In the genomic region with DNA sequence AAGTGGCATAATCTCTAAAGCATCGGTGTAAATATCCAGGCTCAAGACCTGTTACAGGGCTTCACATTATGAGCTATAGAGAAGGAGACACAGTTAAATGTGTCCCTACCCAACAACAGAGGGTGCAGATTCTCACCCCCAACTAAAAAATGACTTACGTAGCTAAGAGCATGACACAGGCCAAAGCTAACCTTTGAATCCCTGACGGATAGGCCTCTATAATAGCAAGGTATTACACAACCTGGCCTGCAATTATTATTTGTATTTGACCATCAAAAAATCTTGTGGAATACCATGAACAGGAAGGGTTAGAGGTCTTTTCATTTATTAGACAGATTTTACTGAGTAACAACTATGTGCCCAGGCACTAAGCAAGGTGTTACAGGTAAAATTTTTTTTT, we compare ENCODE assay signal across 1 cellular context.
TF ChIP-seq lines count a peak whose summit lies in the region.

No MANE protein-coding gene starts in this region.

TF ChIP-seq in WTC11, 78 proteins besides CTCF, POLR2A, EP300 and RAD21 (continued from another document):
- TF ChIP-seq, protein P1, sequence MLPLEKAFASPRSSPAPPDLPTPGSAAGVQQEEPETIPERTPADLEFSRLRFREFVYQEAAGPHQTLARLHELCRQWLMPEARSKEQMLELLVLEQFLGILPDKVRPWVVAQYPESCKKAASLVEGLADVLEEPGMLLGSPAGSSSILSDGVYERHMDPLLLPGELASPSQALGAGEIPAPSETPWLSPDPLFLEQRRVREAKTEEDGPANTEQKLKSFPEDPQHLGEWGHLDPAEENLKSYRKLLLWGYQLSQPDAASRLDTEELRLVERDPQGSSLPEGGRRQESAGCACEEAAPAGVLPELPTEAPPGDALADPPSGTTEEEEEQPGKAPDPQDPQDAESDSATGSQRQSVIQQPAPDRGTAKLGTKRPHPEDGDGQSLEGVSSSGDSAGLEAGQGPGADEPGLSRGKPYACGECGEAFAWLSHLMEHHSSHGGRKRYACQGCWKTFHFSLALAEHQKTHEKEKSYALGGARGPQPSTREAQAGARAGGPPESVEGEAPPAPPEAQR (CRISPR knock-in tag; IDR thresholded peaks at IDR 0.05) = no peak
- TF ChIP-seq, protein P2, sequence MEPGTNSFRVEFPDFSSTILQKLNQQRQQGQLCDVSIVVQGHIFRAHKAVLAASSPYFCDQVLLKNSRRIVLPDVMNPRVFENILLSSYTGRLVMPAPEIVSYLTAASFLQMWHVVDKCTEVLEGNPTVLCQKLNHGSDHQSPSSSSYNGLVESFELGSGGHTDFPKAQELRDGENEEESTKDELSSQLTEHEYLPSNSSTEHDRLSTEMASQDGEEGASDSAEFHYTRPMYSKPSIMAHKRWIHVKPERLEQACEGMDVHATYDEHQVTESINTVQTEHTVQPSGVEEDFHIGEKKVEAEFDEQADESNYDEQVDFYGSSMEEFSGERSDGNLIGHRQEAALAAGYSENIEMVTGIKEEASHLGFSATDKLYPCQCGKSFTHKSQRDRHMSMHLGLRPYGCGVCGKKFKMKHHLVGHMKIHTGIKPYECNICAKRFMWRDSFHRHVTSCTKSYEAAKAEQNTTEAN (CRISPR knock-in tag; IDR thresholded peaks at IDR 0.05) = no peak
- no peak for TF ChIP-seq OVOL2 (CRISPR knock-in tag; IDR thresholded peaks at IDR 0.05; ENCODE audit: borderline replicate concordance)
- TF ChIP-seq NFE2L1 (CRISPR knock-in tag; IDR thresholded peaks at IDR 0.05) = no peak
- no peak for TF ChIP-seq ETV6 (CRISPR knock-in tag; IDR thresholded peaks at IDR 0.05)
- TF ChIP-seq, protein P3, sequence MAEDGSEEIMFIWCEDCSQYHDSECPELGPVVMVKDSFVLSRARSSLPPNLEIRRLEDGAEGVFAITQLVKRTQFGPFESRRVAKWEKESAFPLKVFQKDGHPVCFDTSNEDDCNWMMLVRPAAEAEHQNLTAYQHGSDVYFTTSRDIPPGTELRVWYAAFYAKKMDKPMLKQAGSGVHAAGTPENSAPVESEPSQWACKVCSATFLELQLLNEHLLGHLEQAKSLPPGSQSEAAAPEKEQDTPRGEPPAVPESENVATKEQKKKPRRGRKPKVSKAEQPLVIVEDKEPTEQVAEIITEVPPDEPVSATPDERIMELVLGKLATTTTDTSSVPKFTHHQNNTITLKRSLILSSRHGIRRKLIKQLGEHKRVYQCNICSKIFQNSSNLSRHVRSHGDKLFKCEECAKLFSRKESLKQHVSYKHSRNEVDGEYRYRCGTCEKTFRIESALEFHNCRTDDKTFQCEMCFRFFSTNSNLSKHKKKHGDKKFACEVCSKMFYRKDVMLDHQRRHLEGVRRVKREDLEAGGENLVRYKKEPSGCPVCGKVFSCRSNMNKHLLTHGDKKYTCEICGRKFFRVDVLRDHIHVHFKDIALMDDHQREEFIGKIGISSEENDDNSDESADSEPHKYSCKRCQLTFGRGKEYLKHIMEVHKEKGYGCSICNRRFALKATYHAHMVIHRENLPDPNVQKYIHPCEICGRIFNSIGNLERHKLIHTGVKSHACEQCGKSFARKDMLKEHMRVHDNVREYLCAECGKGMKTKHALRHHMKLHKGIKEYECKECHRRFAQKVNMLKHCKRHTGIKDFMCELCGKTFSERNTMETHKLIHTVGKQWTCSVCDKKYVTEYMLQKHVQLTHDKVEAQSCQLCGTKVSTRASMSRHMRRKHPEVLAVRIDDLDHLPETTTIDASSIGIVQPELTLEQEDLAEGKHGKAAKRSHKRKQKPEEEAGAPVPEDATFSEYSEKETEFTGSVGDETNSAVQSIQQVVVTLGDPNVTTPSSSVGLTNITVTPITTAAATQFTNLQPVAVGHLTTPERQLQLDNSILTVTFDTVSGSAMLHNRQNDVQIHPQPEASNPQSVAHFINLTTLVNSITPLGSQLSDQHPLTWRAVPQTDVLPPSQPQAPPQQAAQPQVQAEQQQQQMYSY (CRISPR knock-in tag; IDR thresholded peaks at IDR 0.05) = no peak
- TF ChIP-seq NR2C2 (CRISPR knock-in tag; IDR thresholded peaks at IDR 0.05) = no peak
- TF ChIP-seq GRHL2 (CRISPR knock-in tag; IDR thresholded peaks at IDR 0.05; ENCODE audit: insufficient replicate concordance, severe bottlenecking) = no peak
- TF ChIP-seq FOXJ3 (CRISPR knock-in tag; IDR thresholded peaks at IDR 0.05; ENCODE audit: borderline replicate concordance) = no peak
- TF ChIP-seq, protein P4, sequence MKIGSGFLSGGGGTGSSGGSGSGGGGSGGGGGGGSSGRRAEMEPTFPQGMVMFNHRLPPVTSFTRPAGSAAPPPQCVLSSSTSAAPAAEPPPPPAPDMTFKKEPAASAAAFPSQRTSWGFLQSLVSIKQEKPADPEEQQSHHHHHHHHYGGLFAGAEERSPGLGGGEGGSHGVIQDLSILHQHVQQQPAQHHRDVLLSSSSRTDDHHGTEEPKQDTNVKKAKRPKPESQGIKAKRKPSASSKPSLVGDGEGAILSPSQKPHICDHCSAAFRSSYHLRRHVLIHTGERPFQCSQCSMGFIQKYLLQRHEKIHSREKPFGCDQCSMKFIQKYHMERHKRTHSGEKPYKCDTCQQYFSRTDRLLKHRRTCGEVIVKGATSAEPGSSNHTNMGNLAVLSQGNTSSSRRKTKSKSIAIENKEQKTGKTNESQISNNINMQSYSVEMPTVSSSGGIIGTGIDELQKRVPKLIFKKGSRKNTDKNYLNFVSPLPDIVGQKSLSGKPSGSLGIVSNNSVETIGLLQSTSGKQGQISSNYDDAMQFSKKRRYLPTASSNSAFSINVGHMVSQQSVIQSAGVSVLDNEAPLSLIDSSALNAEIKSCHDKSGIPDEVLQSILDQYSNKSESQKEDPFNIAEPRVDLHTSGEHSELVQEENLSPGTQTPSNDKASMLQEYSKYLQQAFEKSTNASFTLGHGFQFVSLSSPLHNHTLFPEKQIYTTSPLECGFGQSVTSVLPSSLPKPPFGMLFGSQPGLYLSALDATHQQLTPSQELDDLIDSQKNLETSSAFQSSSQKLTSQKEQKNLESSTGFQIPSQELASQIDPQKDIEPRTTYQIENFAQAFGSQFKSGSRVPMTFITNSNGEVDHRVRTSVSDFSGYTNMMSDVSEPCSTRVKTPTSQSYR (CRISPR knock-in tag; IDR thresholded peaks at IDR 0.05) = no peak
- TF ChIP-seq CBFB (CRISPR knock-in tag; IDR thresholded peaks at IDR 0.05; ENCODE audit: low read depth) = no peak
- TF ChIP-seq CREM (CRISPR knock-in tag; IDR thresholded peaks at IDR 0.05) = no peak
